ENCODE assay signal across 2 cellular contexts in the genomic region with DNA sequence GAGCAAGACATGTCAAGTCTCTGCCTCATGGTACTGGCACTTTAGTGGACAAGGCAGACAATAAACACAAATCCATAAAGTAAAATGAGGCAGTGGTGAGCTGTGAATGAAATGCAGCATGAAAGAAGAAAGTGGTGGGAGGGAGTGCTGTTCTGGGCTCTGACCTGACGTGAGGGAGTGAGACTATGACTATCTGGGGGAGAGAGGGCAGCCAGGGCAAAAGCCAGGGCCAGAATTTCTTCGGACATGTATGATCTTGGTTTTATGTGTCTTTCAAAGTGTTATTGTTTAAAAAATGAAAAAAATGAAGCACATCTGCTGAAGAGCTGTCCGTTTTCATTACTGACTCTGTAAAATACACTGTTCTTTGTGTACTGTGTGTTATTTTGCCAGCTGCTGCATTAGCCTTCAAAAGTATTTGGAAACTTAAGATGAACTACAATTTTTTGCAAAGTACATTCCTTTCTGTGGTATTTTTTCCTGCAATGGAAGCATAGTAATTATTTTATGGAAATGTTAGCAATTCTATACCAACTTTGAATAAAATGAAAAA.
TF ChIP-seq lines count a peak whose summit lies in the region.

No MANE protein-coding gene starts in this region.

TF ChIP-seq in SK-N-SH treated with all-trans-retinoic acid at 6 μM for 48 hours, 23 proteins besides CTCF, POLR2A, EP300 and RAD21 (continued from another document):
- TF ChIP-seq, protein P1, sequence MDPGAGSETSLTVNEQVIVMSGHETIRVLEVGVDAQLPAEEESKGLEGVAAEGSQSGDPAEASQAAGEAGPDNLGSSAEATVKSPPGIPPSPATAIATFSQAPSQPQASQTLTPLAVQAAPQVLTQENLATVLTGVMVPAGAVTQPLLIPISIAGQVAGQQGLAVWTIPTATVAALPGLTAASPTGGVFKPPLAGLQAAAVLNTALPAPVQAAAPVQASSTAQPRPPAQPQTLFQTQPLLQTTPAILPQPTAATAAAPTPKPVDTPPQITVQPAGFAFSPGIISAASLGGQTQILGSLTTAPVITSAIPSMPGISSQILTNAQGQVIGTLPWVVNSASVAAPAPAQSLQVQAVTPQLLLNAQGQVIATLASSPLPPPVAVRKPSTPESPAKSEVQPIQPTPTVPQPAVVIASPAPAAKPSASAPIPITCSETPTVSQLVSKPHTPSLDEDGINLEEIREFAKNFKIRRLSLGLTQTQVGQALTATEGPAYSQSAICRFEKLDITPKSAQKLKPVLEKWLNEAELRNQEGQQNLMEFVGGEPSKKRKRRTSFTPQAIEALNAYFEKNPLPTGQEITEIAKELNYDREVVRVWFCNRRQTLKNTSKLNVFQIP (CRISPR knock-in tag; IDR thresholded peaks at IDR 0.05; ENCODE audit: borderline replicate concordance, low read depth), result no peak
TF ChIP-seq in SK-N-SH treated with all-trans-retinoic acid at 6 μM for 48 hours: peak in this region for 0.

TF ChIP-seq in SK-N-SH, 30 proteins besides CTCF, POLR2A, EP300 and RAD21 (continued from another document):
- TF ChIP-seq, protein P2, sequence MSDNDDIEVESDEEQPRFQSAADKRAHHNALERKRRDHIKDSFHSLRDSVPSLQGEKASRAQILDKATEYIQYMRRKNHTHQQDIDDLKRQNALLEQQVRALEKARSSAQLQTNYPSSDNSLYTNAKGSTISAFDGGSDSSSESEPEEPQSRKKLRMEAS (IDR thresholded peaks at IDR 0.05; ENCODE audit: low read depth), result no peak
- TF ChIP-seq, protein P3, sequence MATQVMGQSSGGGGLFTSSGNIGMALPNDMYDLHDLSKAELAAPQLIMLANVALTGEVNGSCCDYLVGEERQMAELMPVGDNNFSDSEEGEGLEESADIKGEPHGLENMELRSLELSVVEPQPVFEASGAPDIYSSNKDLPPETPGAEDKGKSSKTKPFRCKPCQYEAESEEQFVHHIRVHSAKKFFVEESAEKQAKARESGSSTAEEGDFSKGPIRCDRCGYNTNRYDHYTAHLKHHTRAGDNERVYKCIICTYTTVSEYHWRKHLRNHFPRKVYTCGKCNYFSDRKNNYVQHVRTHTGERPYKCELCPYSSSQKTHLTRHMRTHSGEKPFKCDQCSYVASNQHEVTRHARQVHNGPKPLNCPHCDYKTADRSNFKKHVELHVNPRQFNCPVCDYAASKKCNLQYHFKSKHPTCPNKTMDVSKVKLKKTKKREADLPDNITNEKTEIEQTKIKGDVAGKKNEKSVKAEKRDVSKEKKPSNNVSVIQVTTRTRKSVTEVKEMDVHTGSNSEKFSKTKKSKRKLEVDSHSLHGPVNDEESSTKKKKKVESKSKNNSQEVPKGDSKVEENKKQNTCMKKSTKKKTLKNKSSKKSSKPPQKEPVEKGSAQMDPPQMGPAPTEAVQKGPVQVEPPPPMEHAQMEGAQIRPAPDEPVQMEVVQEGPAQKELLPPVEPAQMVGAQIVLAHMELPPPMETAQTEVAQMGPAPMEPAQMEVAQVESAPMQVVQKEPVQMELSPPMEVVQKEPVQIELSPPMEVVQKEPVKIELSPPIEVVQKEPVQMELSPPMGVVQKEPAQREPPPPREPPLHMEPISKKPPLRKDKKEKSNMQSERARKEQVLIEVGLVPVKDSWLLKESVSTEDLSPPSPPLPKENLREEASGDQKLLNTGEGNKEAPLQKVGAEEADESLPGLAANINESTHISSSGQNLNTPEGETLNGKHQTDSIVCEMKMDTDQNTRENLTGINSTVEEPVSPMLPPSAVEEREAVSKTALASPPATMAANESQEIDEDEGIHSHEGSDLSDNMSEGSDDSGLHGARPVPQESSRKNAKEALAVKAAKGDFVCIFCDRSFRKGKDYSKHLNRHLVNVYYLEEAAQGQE (IDR thresholded peaks at IDR 0.05; ENCODE audit: low read depth, low read length), result no peak
- TF ChIP-seq SIN3A (IDR thresholded peaks at IDR 0.05; ENCODE audit: borderline replicate concordance, low read depth, low read length) (no peak), SMC3 (IDR thresholded peaks at IDR 0.05; ENCODE audit: low read depth, low read length) (no peak), MEF2A (IDR thresholded peaks at IDR 0.05; ENCODE audit: borderline replicate concordance, low read depth) (no peak), PBX3 (IDR thresholded peaks at IDR 0.05) (no peak)
